10 cellular contexts compared by ENCODE assay signal in the genomic region with DNA sequence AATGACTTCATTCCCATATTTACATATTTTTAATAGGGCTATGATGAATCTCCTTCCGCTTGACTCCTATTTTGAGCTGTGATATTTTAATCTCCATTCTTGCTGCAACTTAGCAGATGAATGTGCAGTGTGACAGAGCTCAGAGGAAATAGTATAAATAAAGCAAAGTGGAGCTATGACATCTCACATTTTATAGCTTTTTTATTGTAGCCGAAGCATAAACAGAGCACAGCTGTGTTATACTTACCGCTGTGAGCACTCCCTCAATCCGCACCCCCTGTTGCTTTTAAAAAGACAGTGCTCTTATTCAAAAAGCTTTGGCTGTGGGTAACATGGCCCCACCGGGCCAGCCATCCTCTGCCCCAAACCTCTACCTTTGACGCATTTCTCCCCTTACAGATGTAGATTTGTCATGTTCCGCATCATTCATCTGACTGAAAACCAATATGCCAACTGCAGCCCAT.
DNase-seq lines count a peak whose midpoint lies in the region; ATAC-seq and TF ChIP-seq lines count a peak whose summit lies in the region.
"Had no signal": no experiment of that assay in that cellular context is flagged by ENCODE, and none has a peak within 500 bp of the region (broad histone marks: within the 10 kb centered on the region; RNA-seq: fewer than 3 reads in every experiment).

No MANE protein-coding gene starts in this region.

- H3K4me1 Mint-ChIP-seq in activated B cell treated with CpG ODN at 0.5 μM for 24 hours = peaks cover 40% of the 10 kb centered on the region
- H3K4me1 Mint-ChIP-seq in T-helper 2 cell treated with Interferon-gamma antibody and Interleukin-4, amounts not matched to agents 5 μg/mL and 100 μg/mL, for 36 hours (ENCODE audit: low read depth) = no peaks in the 10 kb centered on the region

- H3K27me3 ChIP-seq in sigmoid colon = no peaks in the 10 kb centered on the region

- no peak for TF ChIP-seq CTCF in activated B cell treated with CpG ODN at 0.5 μM for 24 hours (IDR thresholded peaks at IDR 0.05)
- TF ChIP-seq CTCF in sigmoid colon (IDR thresholded peaks at IDR 0.05) = no peak

- H3K4me1 ChIP-seq in sigmoid colon = peaks cover 0 to 20% (median 11%) of the 10 kb centered on the region in 4 donors

- intact Hi-C loops in activated B cell treated with CpG ODN at 0.5 μM for 24 hours (cut with micrococcal nuclease) = loop anchor here (1.0 to 5.0 kb wide), 9 partner anchors 17 to 459 kb away; no protein-coding TSS in a partner anchor
- intact Hi-C loops in sigmoid colon (cut with DNase I) = no loop called here

- H3K4me3 ChIP-seq in sigmoid colon = no peak overlapping the region

- POLR2A ChIA-PET in activated B cell treated with CpG ODN at 0.5 μM for 24 hours (lab: Charles Lee) = interaction anchor here (0.6 to 2.4 kb wide), 17 partner anchors 9 to 435 kb away, joined by 3 to 32 read pairs (median 5); no protein-coding TSS in a partner anchor

- H3K27ac ChIP-seq in sigmoid colon = no peak overlapping the region

- peak in 3 of 4 donors; percentile 12 to 71 (median 47) for TF ChIP-seq EP300 in sigmoid colon (IDR thresholded peaks at IDR 0.05)

- H3K9me3 ChIP-seq in sigmoid colon = no peaks in the 10 kb centered on the region

- H3K4me3 Mint-ChIP-seq in activated B cell treated with CpG ODN at 0.5 μM for 24 hours = peak overlapping the region; percentile 84
- no peak overlapping the region for H3K4me3 Mint-ChIP-seq in T-helper 2 cell treated with Interferon-gamma antibody and Interleukin-4, amounts not matched to agents 5 μg/mL and 100 μg/mL, for 36 hours
- H3K4me3 Mint-ChIP-seq: activated naive CD8-positive, alpha-beta T cell had no signal

- no peak for TF ChIP-seq POLR2A in sigmoid colon (IDR thresholded peaks at IDR 0.05)

- peaks cover 9% of the 10 kb centered on the region for H3K9me3 Mint-ChIP-seq in activated B cell treated with CpG ODN at 0.5 μM for 24 hours
- H3K9me3 Mint-ChIP-seq in T-helper 2 cell treated with Interferon-gamma antibody and Interleukin-4, amounts not matched to agents 5 μg/mL and 100 μg/mL, for 36 hours = peaks cover 12% of the 10 kb centered on the region

- ATAC-seq in GM21360 (IDR thresholded peaks at IDR 0.05; ENCODE audit: unreplicated experiment) (peak; percentile 48), HG03139 (IDR thresholded peaks at IDR 0.05; ENCODE audit: unreplicated experiment) (peak; percentile 36), activated B cell treated with CpG ODN at 0.5 μM for 24 hours (ENCODE audit: low read depth) (peak; percentile 75)
- ATAC-seq: Panc1 had no signal

- CTCF ChIA-PET in activated B cell treated with CpG ODN at 0.5 μM for 24 hours (lab: Charles Lee) = interaction anchor here (0.7 to 1.9 kb wide), 6 partner anchors 17 to 400 kb away, joined by 3 to 7 read pairs (median 6); no protein-coding TSS in a partner anchor

- DNase-seq in activated B cell treated with CpG ODN at 0.5 μM for 24 hours (peak; percentile 26), sigmoid colon (no peak), RKO (ENCODE audit: low spot score) (no peak), kidney glomerular epithelial cell (lab: John Stamatoyannopoulos, UW) (no peak), AML-193 (lab: John Stamatoyannopoulos, UW) (no peak)
- no peak for DNase-seq in T-helper 2 cell treated with Interferon-gamma antibody and Interleukin-4, amounts not matched to agents 5 μg/mL and 100 μg/mL, for 36 hours (ENCODE audit: low spot score)

- no peaks in the 10 kb centered on the region for H3K36me3 ChIP-seq in sigmoid colon

- peak overlapping the region; percentile 95 for H3K27ac Mint-ChIP-seq in activated B cell treated with CpG ODN at 0.5 μM for 24 hours
- H3K27ac Mint-ChIP-seq in T-helper 2 cell treated with Interferon-gamma antibody and Interleukin-4, amounts not matched to agents 5 μg/mL and 100 μg/mL, for 36 hours = no peak overlapping the region
- H3K27ac Mint-ChIP-seq: activated naive CD8-positive, alpha-beta T cell had no signal

- no peaks in the 10 kb centered on the region for H3K36me3 Mint-ChIP-seq in activated B cell treated with CpG ODN at 0.5 μM for 24 hours (ENCODE audit: low read depth)
- no peaks in the 10 kb centered on the region for H3K36me3 Mint-ChIP-seq in T-helper 2 cell treated with Interferon-gamma antibody and Interleukin-4, amounts not matched to agents 5 μg/mL and 100 μg/mL, for 36 hours (ENCODE audit: low read depth)
- H3K36me3 Mint-ChIP-seq: activated naive CD8-positive, alpha-beta T cell had no signal

- 10 to 34% methylated on average over 7 of the region's 7 CpGs for WGBS in sigmoid colon, 2 donors

- H3K27me3 Mint-ChIP-seq in activated B cell treated with CpG ODN at 0.5 μM for 24 hours = no peaks in the 10 kb centered on the region
- H3K27me3 Mint-ChIP-seq in T-helper 2 cell treated with Interferon-gamma antibody and Interleukin-4, amounts not matched to agents 5 μg/mL and 100 μg/mL, for 36 hours (ENCODE audit: low read depth) = no peaks in the 10 kb centered on the region
- H3K27me3 Mint-ChIP-seq: activated naive CD8-positive, alpha-beta T cell had no signal
